9 cellular contexts compared by ENCODE assay signal in genomic region chr1:59367269-59368006, GRCh38.
A peak's percentile ranks its signal among the peaks of the same experiment; 100 is the strongest.
DNase-seq lines count a peak whose midpoint lies in the region; ATAC-seq, FAIRE-seq and TF ChIP-seq lines count a peak whose summit lies in the region.
"Had no signal": no experiment of that assay in that cellular context is flagged by ENCODE, and none has a peak within 500 bp of the region (broad histone marks: within the 10 kb centered on the region; RNA-seq: fewer than 3 reads in every experiment).

No MANE protein-coding gene starts in this region.

- POLR2A ChIA-PET in CD4-positive, alpha-beta memory T cell (lab: Charles Lee; ENCODE audit: partially characterized antibody), result no interaction called here

- H3K27ac Mint-ChIP-seq in astrocyte (ENCODE audit: unreplicated experiment), result peak overlapping the region; percentile 83
- no peak overlapping the region for H3K27ac Mint-ChIP-seq in CD4-positive, alpha-beta memory T cell

- no peak for FAIRE-seq in astrocyte (lab: Jason Lieb, UNC)

- intact Hi-C loops in CD4-positive, alpha-beta memory T cell (cut with micrococcal nuclease), result no loop called here

- TF ChIP-seq CTCF in astrocyte (IDR thresholded peaks at IDR 0.05; ENCODE audit: insufficient read depth, low read depth, low read length), result no peak

- H3K27ac ChIP-seq in astrocyte (ENCODE audit: low read depth, low read length), result peak overlapping the region; percentile 53
- H3K27ac ChIP-seq in skeletal muscle tissue (ENCODE audit: low read depth, low read length), result peak overlapping the region; percentile 68
- H3K27ac ChIP-seq in CD4-positive, alpha-beta memory T cell (ENCODE audit: low read depth, low read length), result no peak overlapping the region

- peaks cover 5% of the 10 kb centered on the region for H3K9me3 Mint-ChIP-seq in astrocyte (ENCODE audit: unreplicated experiment)
- peaks cover 0 to 3% (median 0%) of the 10 kb centered on the region in 8 donors for H3K9me3 Mint-ChIP-seq in CD4-positive, alpha-beta memory T cell

- H3K4me3 ChIP-seq in astrocyte (ENCODE audit: insufficient read depth, low read depth, low read length) (no peak overlapping the region), skeletal muscle tissue (ENCODE audit: low read length in 3 of 3) (no peak overlapping the region)
- H3K4me3 ChIP-seq in CD4-positive, alpha-beta memory T cell (ENCODE audit: low read length in 2 of 2), result no peak overlapping the region

- DNase-seq in H4 (ENCODE audit: low spot score) (peak; percentile 77), astrocyte (ENCODE audit: low read depth) (peak; percentile 96), iPS-NIHi11 (ENCODE audit: low spot score) (peak; percentile 20), NCI-H510A treated with DMSO at 0.1 percent for 48 hours (lab: John Stamatoyannopoulos, UW) (no peak), SW 1271 (lab: John Stamatoyannopoulos, UW) (no peak)
- DNase-seq in CD4-positive, alpha-beta memory T cell, result no peak
- DNase-seq: NCI-H446 had no signal

- no peaks in the 10 kb centered on the region for H3K27me3 Mint-ChIP-seq in astrocyte (ENCODE audit: low read depth, unreplicated experiment)
- H3K27me3 Mint-ChIP-seq in CD4-positive, alpha-beta memory T cell, result no peaks in the 10 kb centered on the region

- no peaks in the 10 kb centered on the region for H3K9me3 ChIP-seq in astrocyte (ENCODE audit: insufficient read depth, low read depth, low read length)
- no peaks in the 10 kb centered on the region for H3K9me3 ChIP-seq in skeletal muscle tissue (ENCODE audit: control insufficient read depth in 3 of 3, low read length in 3 of 3)
- no peaks in the 10 kb centered on the region for H3K9me3 ChIP-seq in CD4-positive, alpha-beta memory T cell (ENCODE audit: control insufficient read depth in 1 of 2, low read length in 2 of 2)

- no peak for ATAC-seq in GM19324 (IDR thresholded peaks at IDR 0.05; ENCODE audit: low FRiP score, unreplicated experiment)

- no peaks in the 10 kb centered on the region for H3K36me3 ChIP-seq in astrocyte (ENCODE audit: insufficient read depth, low read length)
- H3K36me3 ChIP-seq in skeletal muscle tissue (ENCODE audit: control insufficient read depth in 3 of 3, insufficient read depth in 3 of 3, low read length in 3 of 3), result peaks cover 0 to 4% (median 2%) of the 10 kb centered on the region in 3 donors
- no peaks in the 10 kb centered on the region for H3K36me3 ChIP-seq in CD4-positive, alpha-beta memory T cell (ENCODE audit: insufficient read depth, low read length)

- CTCF ChIA-PET in CD4-positive, alpha-beta memory T cell (lab: Charles Lee; ENCODE audit: partially characterized antibody), result interaction anchor here (1.3 kb wide), 1 partner anchor 27 kb away, joined by 3 read pairs; no protein-coding TSS in a partner anchor

- H3K9ac ChIP-seq in astrocyte (ENCODE audit: low read length), result peak overlapping the region; percentile 38
- H3K9ac ChIP-seq in skeletal muscle tissue (ENCODE audit: low read depth in 1 of 3, low read length in 3 of 3), result peak overlapping the region; percentile 12 to 60 (median 43)

- peaks cover 4% of the 10 kb centered on the region for H3K4me1 ChIP-seq in astrocyte (ENCODE audit: insufficient read depth, low read length)
- peaks cover 15 to 16% (median 16%) of the 10 kb centered on the region in 3 donors for H3K4me1 ChIP-seq in skeletal muscle tissue (ENCODE audit: control insufficient read depth in 3 of 3, insufficient read depth in 3 of 3, low read length in 3 of 3)
- no peaks in the 10 kb centered on the region for H3K4me1 ChIP-seq in CD4-positive, alpha-beta memory T cell (ENCODE audit: insufficient read depth, low read length)

- H3K4me1 Mint-ChIP-seq in astrocyte (ENCODE audit: low read depth, unreplicated experiment), result peaks cover 20% of the 10 kb centered on the region
- no peaks in the 10 kb centered on the region for H3K4me1 Mint-ChIP-seq in CD4-positive, alpha-beta memory T cell

- no peaks in the 10 kb centered on the region for H3K27me3 ChIP-seq in astrocyte (ENCODE audit: insufficient read depth, low read length)
- H3K27me3 ChIP-seq in skeletal muscle tissue (ENCODE audit: control insufficient read depth in 3 of 3, insufficient read depth in 3 of 3, low read length in 3 of 3), result no peaks in the 10 kb centered on the region
- no peaks in the 10 kb centered on the region for H3K27me3 ChIP-seq in CD4-positive, alpha-beta memory T cell (ENCODE audit: insufficient read depth, low read length)

- no peak overlapping the region for H3K4me3 Mint-ChIP-seq in astrocyte (ENCODE audit: unreplicated experiment)
- no peak overlapping the region for H3K4me3 Mint-ChIP-seq in CD4-positive, alpha-beta memory T cell

- no peaks in the 10 kb centered on the region for H3K79me2 ChIP-seq in astrocyte (ENCODE audit: insufficient read depth, low read length)

- H3K36me3 Mint-ChIP-seq in astrocyte (ENCODE audit: low read depth, unreplicated experiment), result peaks cover 3% of the 10 kb centered on the region
- H3K36me3 Mint-ChIP-seq in CD4-positive, alpha-beta memory T cell, result peaks cover 2 to 10% of the 10 kb centered on the region in 2 donors

- no peak overlapping the region for H2AFZ ChIP-seq in astrocyte (ENCODE audit: low read depth, low read length)

- H4K20me1 ChIP-seq in astrocyte (ENCODE audit: insufficient read depth, low read length), result no peaks in the 10 kb centered on the region

- peak overlapping the region; percentile 57 for H3K4me2 ChIP-seq in astrocyte (ENCODE audit: low read length)

Comparison
In these comparisons a context has a peak if more than half of its experiments do, and no peak if none do; other contexts are left out.
1. DNase-seq: peak in H4 (single experiment), astrocyte (single experiment) and iPS-NIHi11 (single experiment); none in NCI-H510A treated with DMSO at 0.1 percent for 48 hours (single experiment), CD4-positive, alpha-beta memory T cell (0 of 5) and SW 1271 (0 of 2).